Comparison of ENCODE assay signal across 13 cellular contexts in genomic region chr11:65594991-65595920, GRCh38. TPM values are rescaled to one million over a fixed set of nuclear protein-coding genes. Genes with fewer than 3 reads are reported as not detected.
DNase-seq lines count a peak whose midpoint lies in the region; ATAC-seq and TF ChIP-seq lines count a peak whose summit lies in the region.
"Had no signal": no experiment of that assay in that cellular context is flagged by ENCODE, and none has a peak within 500 bp of the region (broad histone marks: within the 10 kb centered on the region; RNA-seq: fewer than 3 reads in every experiment).

KCNK7 (minus strand) TSS chr11:65595800; CDS start chr11:65595772, 28 bp downstream.

- peak within 1 kb of the TSS; percentile 73 for H3K27ac Mint-ChIP-seq in T-helper 1 cell treated with Interleukin-12 subunit alpha and Interleukin-12 subunit beta and Interleukin-4 antibody, amounts not matched to agents 30 μg/mL and 1 μg/mL, for 36 hours
- peak within 1 kb of the TSS; percentile 22 for H3K27ac Mint-ChIP-seq in endothelial cell (ENCODE audit: unreplicated experiment)
- H3K27ac Mint-ChIP-seq: natural killer cell treated with Interleukin-12 subunit alpha and Interleukin-12 subunit beta and Interleukin-15 and Interleukin-18, amount 100 ng/mL, for 72 hours had no signal

- ATAC-seq in HG03571 (IDR thresholded peaks at IDR 0.05; ENCODE audit: unreplicated experiment) = no peak

- DNase-seq in T-helper 1 cell = no peak
- DNase-seq in Karpas-422 = peak; percentile 59
- no peak for DNase-seq in endothelial cell (ENCODE audit: low spot score)
- no peak for DNase-seq in NCI-H1048 (lab: John Stamatoyannopoulos, UW)
- no peak for DNase-seq in NCI-H1930 (lab: John Stamatoyannopoulos, UW)
- DNase-seq: ACHN; immature natural killer cell; NCI-H1105; stimulated activated CD4-positive, alpha-beta T cell treated with anti-CD3 and anti-CD28 coated beads, Interleukin-12 subunit alpha, Interleukin-12 subunit beta, amount 100 ng/mL, for 4 hours had no signal

- no peaks in the 10 kb centered on the region for H3K79me2 ChIP-seq in Karpas-422 (ENCODE audit: low read length)

- H3K27ac ChIP-seq in Karpas-422 (ENCODE audit: low read length) (no peak within 1 kb of the TSS; the same call in 1 of the 2 replicates), skin epidermis (peak within 1 kb of the TSS in 18 of 21 experiments; percentile 12 to 88 (median 68))

- no peak within 1 kb of the TSS for H2AFZ ChIP-seq in Karpas-422 (ENCODE audit: low read length)

- no peaks in the 10 kb centered on the region for H3K9me3 Mint-ChIP-seq in T-helper 1 cell treated with Interleukin-12 subunit alpha and Interleukin-12 subunit beta and Interleukin-4 antibody, amounts not matched to agents 30 μg/mL and 1 μg/mL, for 36 hours
- no peaks in the 10 kb centered on the region for H3K9me3 Mint-ChIP-seq in endothelial cell (ENCODE audit: unreplicated experiment)
- H3K9me3 Mint-ChIP-seq: immature natural killer cell; natural killer cell treated with Interleukin-12 subunit alpha and Interleukin-12 subunit beta and Interleukin-15 and Interleukin-18, amount 100 ng/mL, for 72 hours had no signal

- H3K9me3 ChIP-seq in Karpas-422 (ENCODE audit: low read length) = no peaks in the 10 kb centered on the region

- H3K27me3 Mint-ChIP-seq in T-helper 1 cell treated with Interleukin-12 subunit alpha and Interleukin-12 subunit beta and Interleukin-4 antibody, amounts not matched to agents 30 μg/mL and 1 μg/mL, for 36 hours (ENCODE audit: low read depth) = no peaks in the 10 kb centered on the region
- H3K27me3 Mint-ChIP-seq in endothelial cell (ENCODE audit: unreplicated experiment) = peaks cover 36% of the 10 kb centered on the region
- H3K27me3 Mint-ChIP-seq: natural killer cell treated with Interleukin-12 subunit alpha and Interleukin-12 subunit beta and Interleukin-15 and Interleukin-18, amount 100 ng/mL, for 72 hours had no signal

- H3K4me1 ChIP-seq in Karpas-422 (ENCODE audit: low read length) = peaks cover 12% of the 10 kb centered on the region

- H3K36me3 Mint-ChIP-seq in T-helper 1 cell treated with Interleukin-12 subunit alpha and Interleukin-12 subunit beta and Interleukin-4 antibody, amounts not matched to agents 30 μg/mL and 1 μg/mL, for 36 hours (ENCODE audit: low read depth) = peaks cover 14% of the 10 kb centered on the region
- H3K36me3 Mint-ChIP-seq in endothelial cell (ENCODE audit: low read depth, unreplicated experiment) = peaks cover 18% of the 10 kb centered on the region
- H3K36me3 Mint-ChIP-seq: immature natural killer cell; natural killer cell treated with Interleukin-12 subunit alpha and Interleukin-12 subunit beta and Interleukin-15 and Interleukin-18, amount 100 ng/mL, for 72 hours had no signal

- no peaks in the 10 kb centered on the region for H3K9me2 ChIP-seq in Karpas-422 (replicated peaks; ENCODE audit: insufficient read depth, low read length)

- H3K27me3 ChIP-seq in Karpas-422 (ENCODE audit: low read length) = no peaks in the 10 kb centered on the region

- no peaks in the 10 kb centered on the region for H3K36me3 ChIP-seq in Karpas-422 (ENCODE audit: insufficient read depth, low read length)

- no peak for TF ChIP-seq CTCF in endothelial cell (IDR thresholded peaks at IDR 0.05; ENCODE audit: unreplicated experiment)

- H3K4me1 Mint-ChIP-seq in T-helper 1 cell treated with Interleukin-12 subunit alpha and Interleukin-12 subunit beta and Interleukin-4 antibody, amounts not matched to agents 30 μg/mL and 1 μg/mL, for 36 hours (ENCODE audit: low read depth) = peaks cover 12% of the 10 kb centered on the region
- H3K4me1 Mint-ChIP-seq in endothelial cell (ENCODE audit: unreplicated experiment) = peaks cover 4% of the 10 kb centered on the region

- H3K4me2 ChIP-seq in Karpas-422 (ENCODE audit: low read depth, low read length, poor library complexity, severe bottlenecking) = no peak within 1 kb of the TSS

- no peak within 1 kb of the TSS for H3K4me3 Mint-ChIP-seq in T-helper 1 cell treated with Interleukin-12 subunit alpha and Interleukin-12 subunit beta and Interleukin-4 antibody, amounts not matched to agents 30 μg/mL and 1 μg/mL, for 36 hours
- peak within 1 kb of the TSS; percentile 38 for H3K4me3 Mint-ChIP-seq in endothelial cell (ENCODE audit: unreplicated experiment)
- H3K4me3 Mint-ChIP-seq: immature natural killer cell; natural killer cell treated with Interleukin-12 subunit alpha and Interleukin-12 subunit beta and Interleukin-15 and Interleukin-18, amount 100 ng/mL, for 72 hours had no signal

- H3K4me3 ChIP-seq in Karpas-422 (ENCODE audit: low read length) = no peak within 1 kb of the TSS
- peak within 1 kb of the TSS in 3 of 7 experiments; percentile 0 to 27 (median 12) for H3K4me3 ChIP-seq in skin epidermis

- 0 out of 2 replicates have a peak within 1 kb of the TSS, but pooled peaks have one; percentile 30 for H3K9ac ChIP-seq in Karpas-422 (ENCODE audit: low read length)

- no peaks in the 10 kb centered on the region for H4K20me1 ChIP-seq in Karpas-422 (ENCODE audit: insufficient read depth, low read depth, low read length)

RNA-seq across cellular contexts. Expression of gene KCNK7, which starts in this region (rescaled TPM):
- total RNA-seq in Karpas-422 (2014; rRNA removed; shearing (Covaris generic); ENCODE audit: low replicate concordance) = 0.25 and 0.48 TPM in 2 replicates
- 2.0 TPM for total RNA-seq in endothelial cell (ENCODE audit: unreplicated experiment)

Comparison
In these comparisons a context has a peak if more than half of its experiments do, and no peak if none do; other contexts are left out.
1. Peak in DNase-seq and H3K9ac ChIP-seq in Karpas-422; RNA of the gene not detected or under 1 TPM.